ENCODE assay signal across 8 cellular contexts in the genomic region with DNA sequence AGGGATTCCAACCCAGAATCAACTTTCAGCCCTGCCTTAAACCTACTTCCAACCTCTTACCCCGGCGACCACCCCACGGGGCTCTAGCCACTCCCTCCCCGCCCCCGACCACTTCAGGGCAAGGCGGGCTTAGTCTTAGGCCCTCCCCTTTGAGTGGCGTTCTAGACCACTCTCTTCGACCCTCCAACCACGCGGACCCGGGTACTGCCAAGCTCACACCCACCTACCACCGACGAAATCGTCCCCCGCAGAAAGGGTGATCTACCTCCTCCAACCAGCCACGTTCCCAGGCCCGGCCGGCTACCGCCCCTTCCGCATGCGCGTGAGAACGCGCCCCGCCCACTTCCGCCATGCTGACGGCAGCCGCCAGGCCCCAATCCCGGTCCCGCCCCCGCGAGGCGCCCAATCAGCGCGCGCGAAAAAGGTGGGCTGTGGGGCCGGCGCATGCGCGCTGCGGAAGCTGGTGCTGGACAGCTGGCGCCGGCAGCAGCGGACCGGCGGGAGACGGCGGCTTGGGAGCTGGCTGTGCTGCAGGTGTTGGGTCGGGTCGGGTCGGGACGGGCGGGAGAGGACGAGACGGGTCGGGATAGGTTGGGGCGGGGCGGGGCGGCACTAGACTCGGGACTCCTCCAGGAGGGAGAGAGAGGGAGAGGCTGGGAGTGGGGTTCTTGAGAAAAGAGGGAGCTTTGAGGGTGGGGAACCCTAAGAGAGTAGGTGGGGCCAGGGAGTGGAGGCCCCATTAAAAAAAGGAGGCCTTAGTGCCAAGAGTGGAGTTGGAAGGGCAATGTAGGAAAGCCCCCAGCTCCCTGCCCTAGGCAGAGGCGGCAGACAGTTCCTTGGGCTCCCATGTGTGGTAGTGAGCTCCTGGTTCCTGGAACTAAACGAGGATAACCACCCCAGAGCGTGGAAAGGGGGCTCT. TPM values are rescaled to one million over a fixed set of nuclear protein-coding genes. Genes with fewer than 3 reads are reported as not detected.
DNase-seq lines count a peak whose midpoint lies in the region; ATAC-seq and TF ChIP-seq lines count a peak whose summit lies in the region.

A gene with protein sequence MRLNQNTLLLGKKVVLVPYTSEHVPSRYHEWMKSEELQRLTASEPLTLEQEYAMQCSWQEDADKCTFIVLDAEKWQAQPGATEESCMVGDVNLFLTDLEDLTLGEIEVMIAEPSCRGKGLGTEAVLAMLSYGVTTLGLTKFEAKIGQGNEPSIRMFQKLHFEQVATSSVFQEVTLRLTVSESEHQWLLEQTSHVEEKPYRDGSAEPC (minus strand): TSS at position 302 of the 919 bp plus-strand sequence. CDS start 647 bp downstream, outside the sequence.

- H3K4me1 ChIP-seq in osteoblast (ENCODE audit: insufficient read depth, low read length) = peaks cover 37% of the 10 kb centered on the region
- peaks cover 20% of the 10 kb centered on the region for H3K4me1 ChIP-seq in testis

- H3K9me3 ChIP-seq in osteoblast (ENCODE audit: low read depth, low read length) = no peaks in the 10 kb centered on the region
- no peaks in the 10 kb centered on the region for H3K9me3 ChIP-seq in testis

- peak within 1 kb of the TSS; percentile 94 for H3K4me2 ChIP-seq in osteoblast (ENCODE audit: insufficient read depth, low read length)

- TF ChIP-seq CTCF in GM06990 (IDR thresholded peaks at IDR 0.05; ENCODE audit: insufficient read depth, low read length, poor library complexity, severe bottlenecking) = no peak
- no peak for TF ChIP-seq CTCF in glutamatergic neuron (IDR thresholded peaks at IDR 0.05; ENCODE audit: partially characterized antibody, unreplicated experiment)
- TF ChIP-seq CTCF in osteoblast (IDR thresholded peaks at IDR 0.05; ENCODE audit: extremely low read depth, low read depth, low read length) = no peak
- peak in 1 of 3 experiments; percentile 39 for TF ChIP-seq CTCF in testis (IDR thresholded peaks at IDR 0.05)

- TF ChIP-seq POLR2A in testis (IDR thresholded peaks at IDR 0.05) = no peak

- DNase-seq in GM06990 (ENCODE audit: extremely low read depth, insufficient read length) (peak; percentile 98), NCI-H1105 (lab: John Stamatoyannopoulos, UW) (peak; percentile 92), SKM-1 (lab: John Stamatoyannopoulos, UW; ENCODE audit: unreplicated experiment) (peak; percentile 90), glutamatergic neuron (peak; percentile 100), osteoblast (ENCODE audit: insufficient read length, low spot score, missing footprints) (peak; percentile 100), testis (peak; percentile 94)
- DNase-seq in activated naive CD4-positive, alpha-beta T cell treated with anti-CD3 and anti-CD28 coated beads, Interleukin-2, amount 50 U/mL, for 72 hours (ENCODE audit: low spot score in 2 of 2) = peak; percentile 99 to 100

- H3K4me3 Mint-ChIP-seq in glutamatergic neuron (ENCODE audit: unreplicated experiment) = peak within 1 kb of the TSS; percentile 90

- peak within 1 kb of the TSS; percentile 93 for H2AFZ ChIP-seq in osteoblast (ENCODE audit: low read length)

- peak within 1 kb of the TSS; percentile 94 to 99 for H3K27ac Mint-ChIP-seq in activated naive CD4-positive, alpha-beta T cell treated with anti-CD3 and anti-CD28 coated beads, Interleukin-2, amount 50 U/mL, for 72 hours
- peak within 1 kb of the TSS; percentile 88 for H3K27ac Mint-ChIP-seq in glutamatergic neuron (ENCODE audit: unreplicated experiment)

- 1% methylated on average over 47 to 63 of the region's 64 CpGs for WGBS in testis, 2 donors

- peak within 1 kb of the TSS; percentile 91 for H3K4me3 ChIP-seq in GM06990 (replicated peaks; ENCODE audit: low read depth, low read length)
- H3K4me3 ChIP-seq in osteoblast (ENCODE audit: insufficient read depth, low read length) = peak within 1 kb of the TSS; percentile 98
- H3K4me3 ChIP-seq in testis = peak within 1 kb of the TSS; percentile 75

- intact Hi-C loops in testis (cut with DNase I; ENCODE audit: low total_unique reads) = no loop called here

- H3K4me1 Mint-ChIP-seq in glutamatergic neuron (ENCODE audit: low read depth, unreplicated experiment) = peaks cover 23% of the 10 kb centered on the region

- no peaks in the 10 kb centered on the region for H3K9me3 Mint-ChIP-seq in activated naive CD4-positive, alpha-beta T cell treated with anti-CD3 and anti-CD28 coated beads, Interleukin-2, amount 50 U/mL, for 72 hours
- peaks cover 2% of the 10 kb centered on the region for H3K9me3 Mint-ChIP-seq in glutamatergic neuron (ENCODE audit: unreplicated experiment)

- H3K36me3 ChIP-seq in GM06990 (ENCODE audit: control insufficient read depth, insufficient read depth, low read length) (peaks cover 20% of the 10 kb centered on the region), osteoblast (ENCODE audit: insufficient read depth, low read length) (peaks cover 41% of the 10 kb centered on the region), testis (ENCODE audit: low read depth, missing control alignments) (no peaks in the 10 kb centered on the region)

- peaks cover 25% of the 10 kb centered on the region for H4K20me1 ChIP-seq in osteoblast (ENCODE audit: insufficient read depth, low read length)

- H3K36me3 Mint-ChIP-seq in activated naive CD4-positive, alpha-beta T cell treated with anti-CD3 and anti-CD28 coated beads, Interleukin-2, amount 50 U/mL, for 72 hours = peaks cover 10 to 27% of the 10 kb centered on the region in 2 donors
- no peaks in the 10 kb centered on the region for H3K36me3 Mint-ChIP-seq in glutamatergic neuron (ENCODE audit: unreplicated experiment)

- H3K79me2 ChIP-seq in osteoblast (ENCODE audit: insufficient read depth, low read length) = peaks cover 56% of the 10 kb centered on the region

- ATAC-seq in HG02610 (IDR thresholded peaks at IDR 0.05; ENCODE audit: unreplicated experiment) = peak; percentile 68
- ATAC-seq in activated naive CD4-positive, alpha-beta T cell treated with anti-CD3 and anti-CD28 coated beads, Interleukin-2, amount 50 U/mL, for 72 hours = peak; percentile 79 to 81

- no peaks in the 10 kb centered on the region for H3K27me3 ChIP-seq in GM06990 (replicated peaks; ENCODE audit: control insufficient read depth, insufficient read depth, low read length)
- H3K27me3 ChIP-seq in osteoblast (ENCODE audit: insufficient read depth, low read length) = no peaks in the 10 kb centered on the region
- no peaks in the 10 kb centered on the region for H3K27me3 ChIP-seq in testis

- H3K27me3 Mint-ChIP-seq in glutamatergic neuron (ENCODE audit: unreplicated experiment) = peaks cover 4% of the 10 kb centered on the region

- peak within 1 kb of the TSS; percentile 86 for H3K27ac ChIP-seq in osteoblast (ENCODE audit: low read depth, low read length)
- peak within 1 kb of the TSS; percentile 12 to 28 for H3K27ac ChIP-seq in testis

RNA-seq across cellular contexts. Expression of the gene that starts here (rescaled TPM):
- 10 to 100 TPM; 38.2 to 57.2 TPM for total RNA-seq in activated naive CD4-positive, alpha-beta T cell treated with anti-CD3 and anti-CD28 coated beads, Interleukin-2, amount 50 U/mL, for 72 hours
- 67.8 TPM for total RNA-seq in glutamatergic neuron (ENCODE audit: unreplicated experiment)
- total RNA-seq in osteoblast = 33.0 and 35.1 TPM in 2 replicates
- 10 to 100 TPM; 45.6 to 51.3 TPM for total RNA-seq in testis
- polyA plus RNA-seq in testis (ENCODE audit: insufficient read depth, low read depth, low replicate concordance) = 43.8 TPM

Comparison
In these comparisons a context has a peak if more than half of its experiments do, and no peak if none do; other contexts are left out.
1. Peak in every context shown above with its lines: DNase-seq, ATAC-seq, H3K4me3 ChIP-seq and H3K27ac ChIP-seq.